20 cellular contexts compared by ENCODE assay signal in the genomic region with DNA sequence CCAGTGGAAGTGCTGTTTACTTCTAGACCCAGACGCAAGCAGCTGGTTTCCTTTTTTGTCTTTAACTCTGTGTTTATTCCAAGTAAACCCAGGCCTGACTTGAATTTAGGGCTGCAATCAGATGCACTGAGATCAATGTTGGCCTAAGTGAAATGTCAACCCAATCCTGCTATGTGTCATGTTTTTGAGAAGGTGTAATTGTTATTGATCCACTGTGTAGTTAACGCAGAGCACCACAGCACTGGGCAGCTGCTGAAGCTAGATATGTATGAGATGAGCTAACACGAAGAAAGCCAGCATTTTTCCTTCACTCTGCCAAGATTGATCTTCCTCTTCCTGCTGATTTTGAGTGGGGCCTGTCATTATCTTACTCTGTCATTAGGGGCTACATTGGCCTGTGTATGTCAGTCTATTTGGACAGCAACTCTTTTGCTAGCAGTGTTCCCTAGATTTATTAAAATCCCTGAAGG. TPM values are rescaled to one million over a fixed set of nuclear protein-coding genes. Genes with fewer than 3 reads are reported as not detected.
"Had no signal": no experiment of that assay in that cellular context is flagged by ENCODE, and none has a peak within 500 bp of the region (broad histone marks: within the 10 kb centered on the region; RNA-seq: fewer than 3 reads in every experiment).

No MANE protein-coding gene starts in this region.

- H3K36me3 ChIP-seq: prostate gland, right lobe of liver, suprapubic skin had no signal

- H3K4me1 ChIP-seq: prostate gland, right lobe of liver, suprapubic skin had no signal

- H3K27ac ChIP-seq: prostate gland, right lobe of liver, suprapubic skin, VCaP had no signal

- DNase-seq: activated CD4-positive, alpha-beta T cell treated with anti-CD3 and anti-CD28 coated beads for 4 hours; activated CD8-positive, alpha-beta memory T cell treated with anti-CD3 and anti-CD28 coated beads, Interleukin-2, amount 50 U/mL, for 4 hours; activated CD8-positive, alpha-beta T cell treated with anti-CD3 and anti-CD28 coated beads for 36 hours; activated naive CD4-positive, alpha-beta T cell; aorta; immature natural killer cell; left cardiac atrium; natural killer cell; occipital lobe; right lobe of liver; stimulated activated naive CD4-positive, alpha-beta T cell treated with Interleukin-2 at 50 U/mL for 16 hours had no signal

- H3K9me3 ChIP-seq: prostate gland, right lobe of liver, suprapubic skin had no signal

- H3K4me3 ChIP-seq: lung, prostate gland, right lobe of liver, suprapubic skin had no signal

- H3K27me3 ChIP-seq: right lobe of liver, suprapubic skin had no signal

RNA-seq across cellular contexts. Expression of a gene that starts 18.9 kb away (rescaled TPM):
- total RNA-seq: activated CD8-positive, alpha-beta T cell treated with anti-CD3 and anti-CD28 coated beads for 36 hours; activated T-helper 1 cell treated with anti-CD3 and anti-CD28 coated beads, Interleukin-12 subunit alpha, Interleukin-12 subunit beta, Interleukin-2, Interleukin-4 antibody, amounts not matched to agents 30 ng/mL and 10 ng/mL and 1 ng/mL, durations not matched to agents 14 hours and 24 hours and 36 hours; bronchial epithelial cell; esophagus mucosa; fibroblast of villous mesenchyme; lung; mononuclear cell; natural killer cell; right lobe of liver had no signal
- polyA plus RNA-seq: immature natural killer cell had no signal

RNA-seq across cellular contexts. Expression of a gene that starts 36.3 kb away (rescaled TPM):
- total RNA-seq: activated CD8-positive, alpha-beta T cell treated with anti-CD3 and anti-CD28 coated beads for 36 hours; activated T-helper 1 cell treated with anti-CD3 and anti-CD28 coated beads, Interleukin-12 subunit alpha, Interleukin-12 subunit beta, Interleukin-2, Interleukin-4 antibody, amounts not matched to agents 30 ng/mL and 10 ng/mL and 1 ng/mL, durations not matched to agents 14 hours and 24 hours and 36 hours; aorta; bronchial epithelial cell; esophagus mucosa; left cardiac atrium; mononuclear cell; right lobe of liver had no signal
